8 cellular contexts compared by ENCODE assay signal in the genomic region with DNA sequence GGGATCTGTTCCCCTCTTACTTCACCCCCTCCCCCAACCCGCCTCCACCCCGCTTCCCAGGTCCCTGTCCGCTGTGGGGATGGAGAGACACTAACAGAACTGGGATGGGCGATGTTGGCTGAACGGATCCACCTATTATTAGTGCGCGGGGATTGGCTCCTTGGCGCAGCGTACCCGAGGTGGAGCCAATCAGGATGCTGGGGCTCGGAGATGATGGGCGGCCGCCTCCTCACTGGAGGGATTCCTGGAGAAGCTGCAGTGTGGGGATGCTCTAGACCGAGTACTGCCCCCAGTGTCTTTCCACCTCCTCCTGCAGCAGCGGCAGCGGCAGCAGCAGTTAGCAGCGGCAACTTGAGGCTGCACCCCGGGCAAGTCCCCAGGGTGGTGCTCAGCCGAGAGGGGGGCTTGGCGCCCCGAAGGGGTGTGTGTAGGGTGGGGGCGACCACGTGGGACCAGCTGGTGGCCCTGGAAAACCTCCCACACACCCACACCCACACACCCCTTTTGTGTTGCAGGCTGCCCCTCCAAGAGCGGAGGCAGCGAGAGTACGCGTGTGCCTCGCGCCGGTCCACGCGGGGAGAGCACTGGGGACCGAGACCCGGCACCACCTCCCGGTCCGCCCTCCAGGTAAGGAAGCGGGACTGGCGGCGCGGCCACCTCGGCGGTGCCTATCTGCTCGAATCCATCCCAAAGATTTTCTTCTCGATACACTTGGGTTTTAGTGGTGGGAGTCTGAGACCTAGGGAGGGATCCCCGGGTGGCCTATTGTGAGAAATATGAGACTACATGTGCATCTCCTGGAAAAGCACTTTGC. TPM values are rescaled to one million over a fixed set of nuclear protein-coding genes. Genes with fewer than 3 reads are reported as not detected.
DNase-seq lines count a peak whose midpoint lies in the region; ATAC-seq and TF ChIP-seq lines count a peak whose summit lies in the region.

A gene (plus strand): TSS at position 292 of the 814 bp plus-strand sequence.

- no peaks in the 10 kb centered on the region for H3K36me3 ChIP-seq in Panc1 (ENCODE audit: control insufficient read depth, insufficient read depth, low read length)
- H3K36me3 ChIP-seq in aorta (ENCODE audit: control insufficient read depth in 1 of 2, insufficient read depth in 2 of 2, low read length in 1 of 2), result no peaks in the 10 kb centered on the region

- peaks cover 22% of the 10 kb centered on the region for H3K27me3 Mint-ChIP-seq in activated T-cell treated with anti-CD3 and anti-CD28 coated beads, Interleukin-2, amount 50 U/mL, for 4 hours (ENCODE audit: low read depth)
- H3K27me3 Mint-ChIP-seq in activated T-helper 17 cell treated with anti-CD3 and anti-CD28 coated beads, Interleukin-2, amount 50 U/mL, for 72 hours, result peaks cover 3% of the 10 kb centered on the region

- CTCF ChIA-PET in Panc1 (lab: Charles Lee), result interaction anchor here (0.5 to 0.6 kb wide), 3 partner anchors 118 to 397 kb away, joined by 3 to 5 read pairs (median 3); no protein-coding TSS in a partner anchor

- H3K4me3 ChIP-seq in Panc1 (ENCODE audit: low read depth in 2 of 2, low read length in 2 of 2) (peak within 1 kb of the TSS; percentile 78 to 92), epithelial cell of proximal tubule (ENCODE audit: low read depth, low read length) (peak within 1 kb of the TSS; percentile 79), aorta (ENCODE audit: low read length in 2 of 2) (peak within 1 kb of the TSS; percentile 4 to 52)

- H3K27ac Mint-ChIP-seq in activated T-helper 17 cell treated with anti-CD3 and anti-CD28 coated beads, Interleukin-2, amount 50 U/mL, for 72 hours, result no peak within 1 kb of the TSS

- H3K9me3 ChIP-seq in Panc1 (ENCODE audit: control insufficient read depth, insufficient read depth, low read depth, low read length) (no peaks in the 10 kb centered on the region), aorta (ENCODE audit: control insufficient read depth, low read length) (no peaks in the 10 kb centered on the region)

- H3K36me3 Mint-ChIP-seq in activated T-cell treated with anti-CD3 and anti-CD28 coated beads, Interleukin-2, amount 50 U/mL, for 4 hours (ENCODE audit: insufficient read depth), result no peaks in the 10 kb centered on the region
- H3K36me3 Mint-ChIP-seq in activated T-helper 17 cell treated with anti-CD3 and anti-CD28 coated beads, Interleukin-2, amount 50 U/mL, for 72 hours (ENCODE audit: low read depth), result no peaks in the 10 kb centered on the region

- H3K4me1 ChIP-seq in Panc1 (ENCODE audit: control insufficient read depth, insufficient read depth, low read length), result peaks cover 5% of the 10 kb centered on the region
- no peaks in the 10 kb centered on the region for H3K4me1 ChIP-seq in aorta (ENCODE audit: control insufficient read depth in 1 of 2, insufficient read depth in 2 of 2, low read length in 2 of 2)

- intact Hi-C loops in Panc1 (cut with micrococcal nuclease; ENCODE audit: unreplicated experiment) (no loop called here), aorta (cut with DNase I) (no loop called here)

- TF ChIP-seq CTCF in Panc1 (IDR thresholded peaks at IDR 0.05) (no peak), epithelial cell of proximal tubule (conservative IDR thresholded peaks at IDR 0.05; ENCODE audit: low read depth, low read length) (no peak)

- H3K4me1 Mint-ChIP-seq in activated T-cell treated with anti-CD3 and anti-CD28 coated beads, Interleukin-2, amount 50 U/mL, for 4 hours (ENCODE audit: low read depth), result no peaks in the 10 kb centered on the region
- H3K4me1 Mint-ChIP-seq in activated T-helper 17 cell treated with anti-CD3 and anti-CD28 coated beads, Interleukin-2, amount 50 U/mL, for 72 hours, result no peaks in the 10 kb centered on the region

- H3K9me3 Mint-ChIP-seq in activated T-cell treated with anti-CD3 and anti-CD28 coated beads, Interleukin-2, amount 50 U/mL, for 4 hours, result peaks cover 4% of the 10 kb centered on the region
- peaks cover 5% of the 10 kb centered on the region for H3K9me3 Mint-ChIP-seq in activated T-helper 17 cell treated with anti-CD3 and anti-CD28 coated beads, Interleukin-2, amount 50 U/mL, for 72 hours

- in situ Hi-C loops in Panc1 (cut with HindIII; ENCODE audit: low pct_unique_long_range_greater_than_20kb, low sequenced_read_pairs), result no loop called here

- ATAC-seq in activated T-cell treated with anti-CD3 and anti-CD28 coated beads, Interleukin-2, amount 50 U/mL, for 4 hours, result no peak
- ATAC-seq in Panc1 (peak; percentile 92), aorta (ENCODE audit: low FRiP score) (peak; percentile 45)
- ATAC-seq in activated T-helper 17 cell treated with anti-CD3 and anti-CD28 coated beads, Interleukin-2, amount 50 U/mL, for 72 hours (replicated peaks), result no peak

- no peak for DNase-seq in activated T-cell treated with anti-CD3 and anti-CD28 coated beads, Interleukin-2, amount 50 U/mL, for 4 hours
- DNase-seq in activated T-cell treated with anti-CD3 and anti-CD28 coated beads for 4 hours (no peak), HPDE6-E6E7 (ENCODE audit: extremely low spot score) (peak; percentile 71), Panc1 (ENCODE audit: low read depth, low spot score) (no peak), epithelial cell of proximal tubule (ENCODE audit: low read depth) (no peak), middle frontal gyrus (ENCODE audit: extremely low spot score, low spot score) (peak; percentile 74), aorta (peak in 1 of 2 donors; percentile 75)

- H3K4me3 Mint-ChIP-seq in activated T-cell treated with anti-CD3 and anti-CD28 coated beads, Interleukin-2, amount 50 U/mL, for 4 hours, result peak within 1 kb of the TSS; percentile 35
- H3K4me3 Mint-ChIP-seq in activated T-helper 17 cell treated with anti-CD3 and anti-CD28 coated beads, Interleukin-2, amount 50 U/mL, for 72 hours, result no peak within 1 kb of the TSS

- H3K27ac ChIP-seq in Panc1 (ENCODE audit: low read length) (peak within 1 kb of the TSS; percentile 39; the same call in 1 of the 2 replicates), aorta (ENCODE audit: low read depth in 1 of 2, low read length in 2 of 2) (no peak within 1 kb of the TSS)

- H3K27me3 ChIP-seq in Panc1 (ENCODE audit: control insufficient read depth, insufficient read depth, low read length), result peaks cover 5% of the 10 kb centered on the region; the same call in 1 of the 2 replicates
- no peaks in the 10 kb centered on the region for H3K27me3 ChIP-seq in aorta (ENCODE audit: control insufficient read depth in 1 of 2, insufficient read depth in 2 of 2, low read length in 1 of 2)

- 1 to 2% methylated on average over 41 to 44 of the region's 45 CpGs for WGBS in aorta, 2 donors

- no TSS peak for BruUV-seq in Panc1 (replicated peaks; lab: Mats Ljungman, UMichigan)

- POLR2A ChIA-PET in Panc1 (lab: Charles Lee), result interaction anchor here (0.5 to 0.6 kb wide), 4 partner anchors 55 to 358 kb away, joined by 3 to 8 read pairs (median 4); no protein-coding TSS in a partner anchor

RNA-seq across cellular contexts. Expression of the gene that starts here (rescaled TPM):
- total RNA-seq in activated T-cell treated with anti-CD3 and anti-CD28 coated beads, Interleukin-2, amount 50 U/mL, for 4 hours, result under 1 TPM in 1 of 3 donors, not detected in 2; 0.16 TPM
- total RNA-seq in Panc1 (2021; ENCODE audit: unreplicated experiment) (3.0 TPM), epithelial cell of proximal tubule (1.2 and 2.0 TPM in 2 replicates), aorta (1 to 10 TPM; 1.5 to 1.8 TPM)
- 1.1 TPM for polyA plus RNA-seq in Panc1 (2012; ENCODE audit: insufficient read length)
- polyA plus RNA-seq in aorta, result under 1 TPM in 1 of 2 donors, not detected in 1; 0.05 TPM
- not detected for total RNA-seq in activated T-helper 17 cell treated with anti-CD3 and anti-CD28 coated beads, Interleukin-2, amount 50 U/mL, for 72 hours

Comparison
In these comparisons a context has a peak if more than half of its experiments do, and no peak if none do; other contexts are left out.
1. ATAC-seq: peak in Panc1 (single experiment) and aorta (single experiment); none in activated T-cell treated with anti-CD3 and anti-CD28 coated beads, Interleukin-2, amount 50 U/mL, for 4 hours (0 of 2) and activated T-helper 17 cell treated with anti-CD3 and anti-CD28 coated beads, Interleukin-2, amount 50 U/mL, for 72 hours (single experiment).
2. DNase-seq: peak in HPDE6-E6E7 (single experiment) and middle frontal gyrus (single experiment); none in activated T-cell treated with anti-CD3 and anti-CD28 coated beads, Interleukin-2, amount 50 U/mL, for 4 hours (single experiment), activated T-cell treated with anti-CD3 and anti-CD28 coated beads for 4 hours (single experiment), Panc1 (single experiment) and epithelial cell of proximal tubule (single experiment).
3. H3K4me3 ChIP-seq: peak in every context shown above with its lines; median percentile 85 in Panc1; 79 in epithelial cell of proximal tubule; 28 in aorta.